10 cellular contexts compared by ENCODE assay signal in the genomic region with DNA sequence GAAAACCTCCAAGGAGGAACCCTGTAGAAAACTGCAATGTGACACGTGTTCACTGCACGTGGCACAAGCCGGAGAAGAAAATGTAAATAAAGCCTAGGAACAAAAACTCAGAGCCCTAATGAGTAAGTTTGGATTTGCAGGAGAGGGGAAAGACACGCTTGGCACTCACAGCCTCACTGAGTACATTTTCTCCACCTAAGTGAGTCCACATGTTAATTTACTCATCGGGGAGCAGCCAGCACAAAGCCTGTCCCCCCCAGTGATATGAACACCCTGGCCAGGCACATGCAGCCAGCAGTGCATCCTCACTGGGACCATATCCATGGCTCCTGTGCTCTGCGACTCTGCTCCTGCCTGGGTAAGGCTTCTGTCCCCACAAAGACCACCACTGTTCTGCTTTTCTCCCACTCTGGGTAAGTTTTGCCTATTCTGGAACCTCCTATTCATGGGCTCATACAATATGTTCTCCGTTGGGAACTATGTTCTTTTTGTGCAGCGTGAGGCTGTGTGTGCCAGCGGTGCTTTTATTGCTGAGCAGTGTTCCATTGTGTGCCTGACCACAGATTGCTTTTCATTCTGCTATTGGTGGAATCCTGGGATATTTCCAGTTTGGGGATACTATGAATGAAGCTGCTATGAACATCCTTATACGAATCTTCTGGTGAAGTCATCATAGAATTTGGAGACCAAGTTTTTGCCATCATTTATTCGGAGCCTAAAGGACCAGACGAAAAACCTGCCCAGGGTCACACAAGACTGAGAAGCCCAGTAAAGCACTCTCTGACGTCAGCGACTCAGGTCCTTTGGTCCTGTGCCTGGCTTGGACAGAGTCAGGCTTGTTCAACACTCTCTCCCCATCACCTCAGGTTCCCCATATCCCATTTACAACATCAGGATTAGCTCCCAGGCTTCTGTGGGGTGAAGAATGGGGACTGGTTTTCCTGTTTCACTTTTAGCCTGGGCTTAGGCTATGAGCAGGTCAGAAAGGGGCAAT. TPM values are rescaled to one million over a fixed set of nuclear protein-coding genes. Genes with fewer than 3 reads are reported as not detected.
DNase-seq lines count a peak whose midpoint lies in the region; ATAC-seq and TF ChIP-seq lines count a peak whose summit lies in the region.
"Had no signal": no experiment of that assay in that cellular context is flagged by ENCODE, and none has a peak within 500 bp of the region (broad histone marks: within the 10 kb centered on the region; RNA-seq: fewer than 3 reads in every experiment).

No MANE protein-coding gene starts in this region.

- intact Hi-C loops in tibial artery (cut with DNase I; ENCODE audit: low total_unique reads) = no loop called here

- H3K27me3 ChIP-seq in tibial artery (no peaks in the 10 kb centered on the region), BE2C (no peaks in the 10 kb centered on the region)

- no peaks in the 10 kb centered on the region for H3K36me3 Mint-ChIP-seq in activated naive CD4-positive, alpha-beta T cell treated with anti-CD3 and anti-CD28 coated beads, Interleukin-2, amount 50 U/mL, for 24 hours
- no peaks in the 10 kb centered on the region for H3K36me3 Mint-ChIP-seq in central memory CD8-positive, alpha-beta T cell (ENCODE audit: insufficient read depth)

- H3K36me3 ChIP-seq in tibial artery = no peaks in the 10 kb centered on the region
- no peaks in the 10 kb centered on the region for H3K36me3 ChIP-seq in BE2C

- H3K4me3 Mint-ChIP-seq in activated naive CD4-positive, alpha-beta T cell treated with anti-CD3 and anti-CD28 coated beads, Interleukin-2, amount 50 U/mL, for 24 hours = no peak overlapping the region
- peak overlapping the region; percentile 19 for H3K4me3 Mint-ChIP-seq in central memory CD8-positive, alpha-beta T cell

- H3K27ac ChIP-seq in tibial artery = no peak overlapping the region

- H3K27ac Mint-ChIP-seq in activated naive CD4-positive, alpha-beta T cell treated with anti-CD3 and anti-CD28 coated beads, Interleukin-2, amount 50 U/mL, for 24 hours = peak overlapping the region; percentile 65
- peak overlapping the region; percentile 4 for H3K27ac Mint-ChIP-seq in central memory CD8-positive, alpha-beta T cell (ENCODE audit: low read depth)

- no peaks in the 10 kb centered on the region for H3K27me3 Mint-ChIP-seq in activated naive CD4-positive, alpha-beta T cell treated with anti-CD3 and anti-CD28 coated beads, Interleukin-2, amount 50 U/mL, for 24 hours
- H3K27me3 Mint-ChIP-seq in central memory CD8-positive, alpha-beta T cell = no peaks in the 10 kb centered on the region

- no peaks in the 10 kb centered on the region for H3K9me3 Mint-ChIP-seq in activated naive CD4-positive, alpha-beta T cell treated with anti-CD3 and anti-CD28 coated beads, Interleukin-2, amount 50 U/mL, for 24 hours
- no peaks in the 10 kb centered on the region for H3K9me3 Mint-ChIP-seq in central memory CD8-positive, alpha-beta T cell

- H3K4me1 ChIP-seq in tibial artery (peaks cover 0 to 12% (median 4%) of the 10 kb centered on the region in 4 donors), BE2C (no peaks in the 10 kb centered on the region)

- H3K9me3 ChIP-seq in tibial artery = no peaks in the 10 kb centered on the region
- no peaks in the 10 kb centered on the region for H3K9me3 ChIP-seq in BE2C

- TF ChIP-seq CTCF in tibial artery (IDR thresholded peaks at IDR 0.05) = no peak
- no peak for TF ChIP-seq CTCF in BE2C (IDR thresholded peaks at IDR 0.05; ENCODE audit: low read depth, low read length)

- H3K4me1 Mint-ChIP-seq in activated naive CD4-positive, alpha-beta T cell treated with anti-CD3 and anti-CD28 coated beads, Interleukin-2, amount 50 U/mL, for 24 hours = peaks cover 42% of the 10 kb centered on the region
- peaks cover 31% of the 10 kb centered on the region for H3K4me1 Mint-ChIP-seq in central memory CD8-positive, alpha-beta T cell

- DNase-seq in activated naive CD4-positive, alpha-beta T cell treated with Interleukin-2 at 50 U/mL for 16 hours = no peak
- DNase-seq in central memory CD8-positive, alpha-beta T cell (ENCODE audit: low spot score in 2 of 2) = no peak
- DNase-seq in mesenteric fat pad (ENCODE audit: low spot score) (peak; percentile 69), tibial artery (peak; percentile 38 to 59), BE2C (no peak), iPS-NIHi7 (ENCODE audit: extremely low spot score) (no peak), SK-N-DZ (ENCODE audit: low spot score) (no peak)
- DNase-seq: NCI-H69 had no signal

- H3K4me3 ChIP-seq in tibial artery (no peak overlapping the region), BE2C (ENCODE audit: low read depth, low read length) (no peak overlapping the region)
- H3K4me3 ChIP-seq: lung had no signal

- ATAC-seq in central memory CD8-positive, alpha-beta T cell (replicated peaks; ENCODE audit: extremely low read depth, poor library complexity, severe bottlenecking) = no peak

RNA-seq across cellular contexts. Expression of a gene that starts 53.3 kb away (rescaled TPM):
- total RNA-seq in mesenteric fat pad = 3.9 TPM
- polyA plus RNA-seq in BE2C (2012; ENCODE audit: insufficient read depth, insufficient read length, low read depth) = 30.6 TPM
- 11.7 and 18.9 TPM in 2 replicates for polyA plus RNA-seq in SK-N-DZ (2014; cell fraction: cytosol; rRNA removed)
- polyA plus RNA-seq in SK-N-DZ (2014; cell fraction: nucleus; rRNA removed) = 74.2 and 97.1 TPM in 2 replicates

Comparison
In these comparisons a context has a peak if more than half of its experiments do, and no peak if none do; other contexts are left out.
1. DNase-seq: peak in mesenteric fat pad (single experiment) and tibial artery (2 of 2); none in activated naive CD4-positive, alpha-beta T cell treated with Interleukin-2 at 50 U/mL for 16 hours (single experiment), central memory CD8-positive, alpha-beta T cell (0 of 2), BE2C (single experiment), iPS-NIHi7 (single experiment) and SK-N-DZ (single experiment).